ENCODE assay signal across 14 cellular contexts in the genomic region with DNA sequence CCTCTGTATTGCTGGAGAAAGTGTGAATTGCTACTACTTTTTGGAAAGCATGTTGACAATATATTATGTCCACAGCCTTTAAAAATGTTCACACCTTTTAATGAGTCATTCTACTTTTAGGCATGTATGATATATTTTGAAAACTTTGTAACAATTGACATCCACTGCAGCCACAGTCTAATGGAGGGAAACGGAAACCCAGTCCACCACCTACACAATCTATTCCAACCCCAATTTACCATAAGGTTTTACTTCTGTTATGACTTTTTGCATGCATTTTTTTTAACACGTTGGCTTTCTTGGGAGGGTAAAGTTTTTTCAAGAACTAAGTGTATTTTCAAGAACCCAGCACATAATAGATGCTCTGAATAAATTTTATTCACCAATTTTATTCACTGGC. TPM values are rescaled to one million over a fixed set of nuclear protein-coding genes. Genes with fewer than 3 reads are reported as not detected.
A peak's percentile ranks its signal among the peaks of the same experiment; 100 is the strongest.
DNase-seq lines count a peak whose midpoint lies in the region; ATAC-seq, FAIRE-seq and TF ChIP-seq lines count a peak whose summit lies in the region.
"Had no signal": no experiment of that assay in that cellular context is flagged by ENCODE, and none has a peak within 500 bp of the region (broad histone marks: within the 10 kb centered on the region; RNA-seq: fewer than 3 reads in every experiment).

No MANE protein-coding gene starts in this region.

- peaks cover 0 to 3% (median 0%) of the 10 kb centered on the region in 7 donors for H3K9me3 Mint-ChIP-seq in CD14-positive monocyte

- no peak overlapping the region for H3K27ac ChIP-seq in HepG2 (ENCODE audit: extremely low read length, insufficient read depth, low read length)
- H3K27ac ChIP-seq: cardiac muscle cell, testis had no signal

- peak; percentile 46 for ATAC-seq in GM18870 (IDR thresholded peaks at IDR 0.05; ENCODE audit: unreplicated experiment)
- ATAC-seq in GM21786 (IDR thresholded peaks at IDR 0.05; ENCODE audit: unreplicated experiment), result peak; percentile 40
- peak; percentile 42 for ATAC-seq in HG03460 (IDR thresholded peaks at IDR 0.05; ENCODE audit: unreplicated experiment)
- no peak for ATAC-seq in HepG2

- H3K4me3 ChIP-seq in HepG2 (replicated peaks in 1 of 3; ENCODE audit: insufficient read depth in 1 of 3, low read depth in 2 of 3, low read length in 3 of 3), result no peak overlapping the region
- no peak overlapping the region for H3K4me3 ChIP-seq in BE2C (ENCODE audit: low read depth, low read length)
- H3K4me3 ChIP-seq: cardiac muscle cell, testis had no signal

- no peaks in the 10 kb centered on the region for H3K9me3 ChIP-seq in HepG2 (ENCODE audit: low read length)
- no peaks in the 10 kb centered on the region for H3K9me3 ChIP-seq in BE2C
- H3K9me3 ChIP-seq: testis had no signal

- 45% methylated on average over 2 of the region's 2 CpGs for WGBS in HepG2 (ENCODE audit: low lambda C conversion rate)

- CTCF ChIA-PET in HepG2 (lab: Yijun Ruan, JAX; ENCODE audit: low intra/inter-chr PET ratio, low total read pairs), result no interaction called here

- TF ChIP-seq EP300 in HepG2 (IDR thresholded peaks at IDR 0.05; ENCODE audit: low read depth in 2 of 2, low read length in 2 of 2), result no peak
- no peak for TF ChIP-seq EP300 in HepG2 (CRISPR knock-in tag; IDR thresholded peaks at IDR 0.05; ENCODE audit: borderline replicate concordance)

- no peak overlapping the region for H3K4me3 Mint-ChIP-seq in CD14-positive monocyte

- no peaks in the 10 kb centered on the region for H4K20me1 ChIP-seq in HepG2 (ENCODE audit: insufficient read depth, low read length)

- in situ Hi-C loops in HepG2 (cut with HindIII; ENCODE audit: extremely low pct_ligation_motif_present, low pct_unique_long_range_greater_than_20kb), result no loop called here

- DNase-seq in GM10266 (ENCODE audit: extremely low spot score) (peak; percentile 41), CD14-positive monocyte (ENCODE audit: low spot score) (no peak), HepG2 (ENCODE audit: low spot score) (no peak), HK-2 (ENCODE audit: unreplicated experiment) (no peak), BE2C (no peak)
- DNase-seq: C1 segment of cervical spinal cord; NCI-H69; stimulated activated CD4-positive, alpha-beta T cell treated with anti-CD3 and anti-CD28 coated beads, Interleukin-4, amount 100 ng/mL, for 4 hours; SW 1271; testis had no signal

- H3K79me2 ChIP-seq in HepG2 (ENCODE audit: insufficient read depth, low read length), result no peaks in the 10 kb centered on the region

- H3K9ac ChIP-seq in HepG2 (ENCODE audit: insufficient read depth, low read depth, low read length), result no peak overlapping the region

- no peak for TF ChIP-seq POLR2A in HepG2 (IDR thresholded peaks at IDR 0.05; ENCODE audit: insufficient read depth in 1 of 2, low read depth in 2 of 2, low read length in 2 of 2)

- no peak for TF ChIP-seq RAD21 in HepG2 (CRISPR knock-in tag; IDR thresholded peaks at IDR 0.05)

- no peaks in the 10 kb centered on the region for H3K27me3 ChIP-seq in HepG2 (ENCODE audit: control insufficient read depth in 1 of 2, insufficient read depth in 2 of 2, low read length in 2 of 2)
- no peaks in the 10 kb centered on the region for H3K27me3 ChIP-seq in BE2C
- H3K27me3 ChIP-seq: cardiac muscle cell, testis had no signal

- H3K4me2 ChIP-seq in HepG2 (ENCODE audit: low read depth, low read length), result no peak overlapping the region

- no peaks in the 10 kb centered on the region for H3K4me1 Mint-ChIP-seq in CD14-positive monocyte

- H3K27me3 Mint-ChIP-seq in CD14-positive monocyte (ENCODE audit: low read depth in 3 of 3), result peaks cover 2 to 6% (median 2%) of the 10 kb centered on the region in 3 donors

- H3K36me3 ChIP-seq in HepG2 (replicated peaks in 1 of 2; ENCODE audit: control insufficient read depth in 1 of 2, insufficient read depth in 2 of 2, low read length in 2 of 2) (no peaks in the 10 kb centered on the region), BE2C (no peaks in the 10 kb centered on the region)
- H3K36me3 ChIP-seq: cardiac muscle cell had no signal

- no peak overlapping the region for H2AFZ ChIP-seq in HepG2 (ENCODE audit: low read length)

- POLR2A ChIA-PET in HepG2 (lab: Yijun Ruan, JAX), result no interaction called here

- H3K36me3 Mint-ChIP-seq in CD14-positive monocyte, result no peaks in the 10 kb centered on the region

- TF ChIP-seq CTCF in GM10266 (IDR thresholded peaks at IDR 0.05; ENCODE audit: control insufficient read depth, insufficient read depth, low read depth, missing control alignments) (no peak), CD14-positive monocyte (IDR thresholded peaks at IDR 0.05) (no peak), HepG2 (CRISPR knock-in tag; IDR thresholded peaks at IDR 0.05) (no peak), BE2C (IDR thresholded peaks at IDR 0.05; ENCODE audit: low read depth, low read length) (no peak)

- intact Hi-C loops in CD14-positive monocyte (cut with micrococcal nuclease), result no loop called here
- intact Hi-C loops in HepG2 (cut with micrococcal nuclease; ENCODE audit: unreplicated experiment), result no loop called here

- no TSS peak for BruUV-seq in HepG2 (replicated peaks; lab: Mats Ljungman, UMichigan)

- H3K4me1 ChIP-seq in HepG2 (ENCODE audit: insufficient read depth, low read length), result no peaks in the 10 kb centered on the region
- H3K4me1 ChIP-seq in BE2C, result no peaks in the 10 kb centered on the region
- H3K4me1 ChIP-seq: testis had no signal

- no peak overlapping the region for H3K27ac Mint-ChIP-seq in CD14-positive monocyte

- no peak for FAIRE-seq in HepG2 (lab: Jason Lieb, UNC)

TF ChIP-seq in HepG2, 621 proteins besides CTCF, POLR2A, EP300 and RAD21 (continues in another document):
- TF ChIP-seq ZFP36L1 (CRISPR knock-in tag; IDR thresholded peaks at IDR 0.05) (no peak), ZFP36 (IDR thresholded peaks at IDR 0.05; ENCODE audit: borderline replicate concordance, low read depth, low read length, partially characterized antibody) (no peak), PRPF4 (IDR thresholded peaks at IDR 0.05; ENCODE audit: low read depth, low read length, poor library complexity, severe bottlenecking) (no peak), PAWR (CRISPR knock-in tag; IDR thresholded peaks at IDR 0.05; ENCODE audit: borderline replicate concordance) (no peak), ZNF235 (CRISPR knock-in tag; IDR thresholded peaks at IDR 0.05; ENCODE audit: borderline replicate concordance) (no peak), STAG1 (CRISPR knock-in tag; IDR thresholded peaks at IDR 0.05) (no peak), ASH2L (IDR thresholded peaks at IDR 0.05; ENCODE audit: insufficient read length, low read depth, low read length) (no peak), ZNF136 (CRISPR knock-in tag; IDR thresholded peaks at IDR 0.05; ENCODE audit: low read depth) (no peak), ZBTB20 (CRISPR knock-in tag; IDR thresholded peaks at IDR 0.05; ENCODE audit: borderline replicate concordance, low read depth) (no peak), ZNF264 (CRISPR knock-in tag; IDR thresholded peaks at IDR 0.05) (no peak), SPEN (CRISPR knock-in tag; IDR thresholded peaks at IDR 0.05; ENCODE audit: low read depth) (no peak)
- TF ChIP-seq, protein P1, sequence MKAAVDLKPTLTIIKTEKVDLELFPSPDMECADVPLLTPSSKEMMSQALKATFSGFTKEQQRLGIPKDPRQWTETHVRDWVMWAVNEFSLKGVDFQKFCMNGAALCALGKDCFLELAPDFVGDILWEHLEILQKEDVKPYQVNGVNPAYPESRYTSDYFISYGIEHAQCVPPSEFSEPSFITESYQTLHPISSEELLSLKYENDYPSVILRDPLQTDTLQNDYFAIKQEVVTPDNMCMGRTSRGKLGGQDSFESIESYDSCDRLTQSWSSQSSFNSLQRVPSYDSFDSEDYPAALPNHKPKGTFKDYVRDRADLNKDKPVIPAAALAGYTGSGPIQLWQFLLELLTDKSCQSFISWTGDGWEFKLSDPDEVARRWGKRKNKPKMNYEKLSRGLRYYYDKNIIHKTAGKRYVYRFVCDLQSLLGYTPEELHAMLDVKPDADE (CRISPR knock-in tag; IDR thresholded peaks at IDR 0.05), result no peak

RNA-seq across cellular contexts. Expression of a gene that starts 38.5 kb away (rescaled TPM):
- under 1 TPM; 0.02 to 0.11 TPM for polyA plus RNA-seq in CD14-positive monocyte
- 3.7 and 4.0 TPM in 2 replicates for total RNA-seq in HepG2 (2016; rRNA removed; fragmentation: Illumina TruSeq; extraction: Trizol)
- total RNA-seq in HepG2 (2016; cell fraction: cytosol; rRNA removed; fragmentation: Illumina TruSeq; extraction: Trizol; ENCODE audit: low read depth), result 0.79 and 0.81 TPM in 2 replicates
- 3.1 and 4.2 TPM in 2 replicates for total RNA-seq in HepG2 (2016; cell fraction: insoluble cytoplasmic fraction; rRNA removed; fragmentation: Illumina TruSeq; extraction: Trizol)
- total RNA-seq in HepG2 (2016; cell fraction: membrane; rRNA removed; fragmentation: Illumina TruSeq; extraction: Trizol), result 2.1 and 2.3 TPM in 2 replicates
- 6.1 and 6.4 TPM in 2 replicates for total RNA-seq in HepG2 (2016; cell fraction: nucleus; rRNA removed; fragmentation: Illumina TruSeq; extraction: Trizol)
- polyA plus RNA-seq in HepG2 (2011; rRNA removed), result 2.3 and 2.8 TPM in 2 replicates
- polyA plus RNA-seq in HepG2 (2011; cell fraction: cytosol; rRNA removed), result 1.5 and 2.0 TPM in 2 replicates
- polyA plus RNA-seq in HepG2 (2011; cell fraction: nucleus; rRNA removed), result 1.1 TPM in 2 replicates
- 1.3 and 1.7 TPM in 2 replicates for polyA plus RNA-seq in HepG2 (2012)
- 0.23 and 0.26 TPM in 2 replicates for polyA plus RNA-seq in HepG2 (2016; cell fraction: cytosol; fragmentation: Illumina TruSeq; extraction: Trizol; ENCODE audit: low read depth)
- polyA plus RNA-seq in HepG2 (2016; cell fraction: insoluble cytoplasmic fraction; fragmentation: Illumina TruSeq; extraction: Trizol; ENCODE audit: low read depth), result 1.3 and 1.4 TPM in 2 replicates
- 0.48 TPM in 2 replicates for polyA plus RNA-seq in HepG2 (2016; cell fraction: membrane; fragmentation: Illumina TruSeq; extraction: Trizol; ENCODE audit: low read depth)
- polyA plus RNA-seq in HepG2 (2016; cell fraction: nucleus; fragmentation: Illumina TruSeq; extraction: Trizol; ENCODE audit: insufficient read depth, low read depth), result 3.1 and 4.7 TPM in 2 replicates
- polyA minus RNA-seq in HepG2 (2011; rRNA and poly(A)+ RNA removed; ENCODE audit: low replicate concordance), result 0.89 and 4.0 TPM in 2 replicates
- polyA minus RNA-seq in HepG2 (2011; cell fraction: cytosol; rRNA and poly(A)+ RNA removed), result 3.3 and 5.1 TPM in 2 replicates
- polyA minus RNA-seq in HepG2 (2011; cell fraction: nucleus; rRNA and poly(A)+ RNA removed), result 6.0 and 8.6 TPM in 2 replicates
- polyA plus RNA-seq in BE2C (2012; ENCODE audit: insufficient read depth, insufficient read length, low read depth), result 0.15 TPM
